8 cellular contexts compared by ENCODE assay signal in genomic region chr22:36465232-36466021, GRCh38. TPM values are rescaled to one million over a fixed set of nuclear protein-coding genes. Genes with fewer than 3 reads are reported as not detected.
DNase-seq lines count a peak whose midpoint lies in the region; ATAC-seq and TF ChIP-seq lines count a peak whose summit lies in the region.

No MANE protein-coding gene starts in this region.

- peaks cover 12% of the 10 kb centered on the region for H3K36me3 Mint-ChIP-seq in activated CD4-positive, alpha-beta T cell treated with anti-CD3 and anti-CD28 coated beads for 36 hours (ENCODE audit: low read depth)

- peaks cover 25% of the 10 kb centered on the region for H3K4me1 Mint-ChIP-seq in activated CD4-positive, alpha-beta T cell treated with anti-CD3 and anti-CD28 coated beads for 36 hours

- DNase-seq in T47D (ENCODE audit: low read depth in 1 of 2, low spot score in 1 of 2) (peak; percentile 51 to 90), NCI-H748 treated with DMSO at 0.1 percent for 48 hours (lab: John Stamatoyannopoulos, UW) (no peak), erythroblast (lab: John Stamatoyannopoulos, UW) (no peak), foreskin melanocyte (no peak)
- DNase-seq in activated CD4-positive, alpha-beta T cell treated with anti-CD3 and anti-CD28 coated beads for 36 hours: no peak

- H3K4me1 ChIP-seq in HUES48 (ENCODE audit: control insufficient read depth, insufficient read depth, low read length): peaks cover 13% of the 10 kb centered on the region
- peaks cover 28% of the 10 kb centered on the region for H3K4me1 ChIP-seq in thymus (ENCODE audit: control insufficient read depth, insufficient read depth, low read length)

- in situ Hi-C loops in T47D (cut with HindIII; ENCODE audit: low pct_unique_long_range_greater_than_20kb, low sequenced_read_pairs): no loop called here

- no peak overlapping the region for H3K4me3 Mint-ChIP-seq in activated CD4-positive, alpha-beta T cell treated with anti-CD3 and anti-CD28 coated beads for 36 hours

- no peak for TF ChIP-seq POLR2A in erythroblast (IDR thresholded peaks at IDR 0.05; ENCODE audit: low read length)

- peak overlapping the region; percentile 17 for H3K27ac ChIP-seq in HUES48 (ENCODE audit: low read depth, low read length)
- peak overlapping the region; percentile 40 for H3K27ac ChIP-seq in layer of hippocampus (ENCODE audit: low read depth, low read length)
- H3K27ac ChIP-seq in thymus (ENCODE audit: low read depth): peak overlapping the region; percentile 3

- POLR2A ChIA-PET in activated CD4-positive, alpha-beta T cell treated with anti-CD3 and anti-CD28 coated beads for 36 hours (lab: Charles Lee): interaction anchor here (1.0 kb wide), 1 partner anchor 221 kb away, joined by 3 read pairs; no protein-coding TSS in a partner anchor

- WGBS in thymus: 93% methylated on average over 25 of the region's 25 CpGs

- CTCF ChIA-PET in activated CD4-positive, alpha-beta T cell treated with anti-CD3 and anti-CD28 coated beads for 36 hours (lab: Charles Lee): no interaction called here

- H3K27ac Mint-ChIP-seq in activated CD4-positive, alpha-beta T cell treated with anti-CD3 and anti-CD28 coated beads for 36 hours: no peak overlapping the region

- H3K9me3 Mint-ChIP-seq in activated CD4-positive, alpha-beta T cell treated with anti-CD3 and anti-CD28 coated beads for 36 hours (ENCODE audit: low read depth): no peaks in the 10 kb centered on the region

- peaks cover 7% of the 10 kb centered on the region for H3K36me3 ChIP-seq in HUES48 (ENCODE audit: control insufficient read depth, insufficient read depth, low read length)
- H3K36me3 ChIP-seq in thymus (ENCODE audit: control insufficient read depth, insufficient read depth): peaks cover 16% of the 10 kb centered on the region

- no peaks in the 10 kb centered on the region for H3K27me3 Mint-ChIP-seq in activated CD4-positive, alpha-beta T cell treated with anti-CD3 and anti-CD28 coated beads for 36 hours

- no peak for ATAC-seq in activated CD4-positive, alpha-beta T cell treated with anti-CD3 and anti-CD28 coated beads for 36 hours

- no peak overlapping the region for H3K9ac ChIP-seq in HUES48 (ENCODE audit: low read depth, low read length)

- H3K27me3 ChIP-seq in HUES48 (ENCODE audit: control insufficient read depth, insufficient read depth, low read length) (no peaks in the 10 kb centered on the region), layer of hippocampus (ENCODE audit: control insufficient read depth, insufficient read depth, low read length) (no peaks in the 10 kb centered on the region), thymus (ENCODE audit: control insufficient read depth, insufficient read depth) (no peaks in the 10 kb centered on the region)

- no peak overlapping the region for H3K4me3 ChIP-seq in HUES48 (ENCODE audit: low read depth, low read length)
- H3K4me3 ChIP-seq in thymus (ENCODE audit: low read length): no peak overlapping the region

- H3K9me3 ChIP-seq in HUES48 (ENCODE audit: control insufficient read depth, insufficient read depth, low read length) (no peaks in the 10 kb centered on the region), thymus (ENCODE audit: control insufficient read depth) (no peaks in the 10 kb centered on the region)

- intact Hi-C loops in activated CD4-positive, alpha-beta T cell treated with anti-CD3 and anti-CD28 coated beads for 36 hours (cut with DNase I, micrococcal nuclease): no loop called here

RNA-seq across cellular contexts. Expression of gene TXN2, which starts 16.0 kb away (rescaled TPM):
- 68.7 TPM for polyA plus RNA-seq in thymus
- total RNA-seq in activated CD4-positive, alpha-beta T cell treated with anti-CD3 and anti-CD28 coated beads for 36 hours: 10 to 100 TPM; 95.5 to 99.1 TPM

RNA-seq across cellular contexts. Expression of gene FOXRED2, which starts 41.4 kb away (rescaled TPM):
- polyA plus RNA-seq in thymus: 2.5 TPM
- 10 to 100 TPM; 15.7 to 16.6 TPM for total RNA-seq in activated CD4-positive, alpha-beta T cell treated with anti-CD3 and anti-CD28 coated beads for 36 hours

Comparison
In these comparisons a context has a peak if more than half of its experiments do, and no peak if none do; other contexts are left out.
1. DNase-seq: peak in T47D (2 of 2); none in activated CD4-positive, alpha-beta T cell treated with anti-CD3 and anti-CD28 coated beads for 36 hours (single experiment), NCI-H748 treated with DMSO at 0.1 percent for 48 hours (single experiment), erythroblast (0 of 2) and foreskin melanocyte (single experiment).
2. Peak in every context shown above with its lines, with median percentiles within 50 percentile points of each other: H3K27ac ChIP-seq.